Comparison of ENCODE assay signal across 1 cellular context in genomic region chr12:96501908-96502307, GRCh38.
TF ChIP-seq lines count a peak whose summit lies in the region.

No MANE protein-coding gene starts in this region.

TF ChIP-seq in SK-N-SH, 30 proteins besides CTCF, POLR2A, EP300 and RAD21 (continued from another document):
- no peak for TF ChIP-seq USF1 (IDR thresholded peaks at IDR 0.05; ENCODE audit: borderline replicate concordance, low read depth)
- no peak for TF ChIP-seq IRF3 (IDR thresholded peaks at IDR 0.05; ENCODE audit: low read depth, low read length)
- TF ChIP-seq SIN3A (IDR thresholded peaks at IDR 0.05; ENCODE audit: borderline replicate concordance, low read depth, low read length), result no peak
- no peak for TF ChIP-seq ELF1 (IDR thresholded peaks at IDR 0.05)
- no peak for TF ChIP-seq RFX5 (IDR thresholded peaks at IDR 0.05; ENCODE audit: low read length)
- TF ChIP-seq GATA2 (CRISPR knock-in tag; IDR thresholded peaks at IDR 0.05), result no peak
- no peak for TF ChIP-seq REST (IDR thresholded peaks at IDR 0.05; ENCODE audit: low read depth, low read length)
- TF ChIP-seq NRF1 (IDR thresholded peaks at IDR 0.05; ENCODE audit: low read depth, low read length), result no peak
- TF ChIP-seq GABPA (IDR thresholded peaks at IDR 0.05; ENCODE audit: low read depth), result no peak
- no peak for TF ChIP-seq TCF12 (IDR thresholded peaks at IDR 0.05)
- TF ChIP-seq MXI1 (IDR thresholded peaks at IDR 0.05; ENCODE audit: low read depth, low read length), result no peak
